Comparison of ENCODE assay signal across 17 cellular contexts in genomic region chr3:169604118-169604517, GRCh38. TPM values are rescaled to one million over a fixed set of nuclear protein-coding genes. Genes with fewer than 3 reads are reported as not detected.
"Had no signal": no experiment of that assay in that cellular context is flagged by ENCODE, and none has a peak within 500 bp of the region (broad histone marks: within the 10 kb centered on the region; RNA-seq: fewer than 3 reads in every experiment).

No MANE protein-coding gene starts in this region.

- H3K36me3 ChIP-seq: adrenal gland, neutrophil, tibial nerve, vagina had no signal

- H3K27ac ChIP-seq: adrenal gland, neutrophil, parathyroid adenoma, tibial nerve, vagina had no signal

- H3K9me3 ChIP-seq: adrenal gland, neutrophil, tibial nerve, vagina had no signal

- FAIRE-seq: TTC549 had no signal

- H3K4me3 ChIP-seq: adrenal gland, tibial nerve, vagina had no signal

- H3K79me2 ChIP-seq: parathyroid adenoma had no signal

- H3K9ac ChIP-seq: parathyroid adenoma had no signal

- H3K27me3 ChIP-seq: adrenal gland, tibial nerve, vagina had no signal

- ATAC-seq: activated CD8-positive, alpha-beta T cell treated with anti-CD3 and anti-CD28 coated beads for 36 hours; left lobe of liver had no signal

- H3K4me1 ChIP-seq: adrenal gland, parathyroid adenoma, vagina had no signal

- DNase-seq: activated B cell treated with CpG ODN at 0.5 μM for 24 hours; activated CD4-positive, alpha-beta T cell treated with anti-CD3 and anti-CD28 coated beads for 48 hours; activated CD8-positive, alpha-beta memory T cell treated with anti-CD3 and anti-CD28 coated beads, Interleukin-2, amount 50 U/mL, for 4 hours; activated CD8-positive, alpha-beta T cell treated with anti-CD3 and anti-CD28 coated beads for 36 hours; activated effector memory CD4-positive, alpha-beta T cell treated with anti-CD3 and anti-CD28 coated beads, Interleukin-2, amount 50 U/mL, for 16 hours; activated T-cell treated with anti-CD3 and anti-CD28 coated beads, Interleukin-2, amount 50 U/mL, for 48 hours; adrenal gland; islet precursor cell; naive B cell; stimulated activated CD4-positive, alpha-beta T cell treated with anti-CD3 and anti-CD28 coated beads, Interleukin-2, amount 100 ng/mL, for 48 hours; stimulated activated naive B cell treated with anti-CD40 and anti-IgM and Interleukin-4, amounts not matched to agents 10 μg/mL and 1 μg/mL and 100 μg/mL, for 72 hours had no signal

- H2AFZ ChIP-seq: parathyroid adenoma had no signal

RNA-seq across cellular contexts. Expression of gene MECOM, which starts 59.4 kb away (rescaled TPM):
- total RNA-seq: activated CD8-positive, alpha-beta T cell treated with anti-CD3 and anti-CD28 coated beads for 36 hours had no signal
